28 cellular contexts compared by ENCODE assay signal in the genomic region with DNA sequence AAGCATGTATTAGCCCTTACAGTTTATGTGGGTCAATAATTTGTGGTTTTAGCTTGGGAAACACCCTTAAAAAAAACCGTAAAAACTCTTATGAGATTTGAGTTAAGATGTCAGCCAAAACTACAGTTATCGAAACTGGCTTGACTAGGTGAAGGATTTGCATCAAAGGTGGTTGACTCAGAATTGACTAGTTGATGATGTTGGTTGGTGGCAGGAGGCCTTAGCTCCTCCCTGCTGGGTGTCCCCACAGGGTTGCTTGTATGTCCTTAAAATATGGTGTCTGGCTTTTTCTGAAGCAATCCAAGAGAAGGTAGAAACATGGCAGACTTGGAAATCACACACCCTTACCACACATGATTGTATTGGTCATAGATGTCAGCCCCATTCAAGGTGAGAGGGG.
"Had no signal": no experiment of that assay in that cellular context is flagged by ENCODE, and none has a peak within 500 bp of the region (broad histone marks: within the 10 kb centered on the region; RNA-seq: fewer than 3 reads in every experiment).

No MANE protein-coding gene starts in this region.

- FAIRE-seq: colon, endometrium, endothelial cell of umbilical vein, frontal cortex had no signal

- H3K27me3 ChIP-seq: colonic mucosa, dorsolateral prefrontal cortex, esophagus muscularis mucosa, esophagus squamous epithelium, foreskin keratinocyte, gastrocnemius medialis, gastroesophageal sphincter, heart left ventricle, heart right ventricle had no signal

- H3K36me3 ChIP-seq: colonic mucosa, esophagus muscularis mucosa, esophagus squamous epithelium, gastrocnemius medialis, gastroesophageal sphincter, heart left ventricle, heart right ventricle had no signal

- DNase-seq: colonic mucosa; cortex of kidney; dermis blood vessel endothelial cell; dorsolateral prefrontal cortex; effector CD4-positive, alpha-beta T cell; effector CD8-positive, alpha-beta T cell; effector memory CD4-positive, alpha-beta T cell; effector memory CD8-positive, alpha-beta T cell; endodermal cell; erythroblast; esophagus squamous epithelium; foreskin fibroblast; foreskin keratinocyte; foreskin melanocyte; gastrocnemius medialis; glutamatergic neuron; head of caudate nucleus; heart left ventricle; heart right ventricle had no signal

- H3K4me1 ChIP-seq: colonic mucosa, esophagus muscularis mucosa, esophagus squamous epithelium, foreskin keratinocyte, gastrocnemius medialis, gastroesophageal sphincter, heart left ventricle, heart right ventricle had no signal

- ATAC-seq: effector memory CD8-positive, alpha-beta T cell; esophagus mucosa; foreskin keratinocyte; gastrocnemius medialis; gastroesophageal sphincter; heart left ventricle; heart right ventricle had no signal

- H3K27ac ChIP-seq: colonic mucosa, coronary artery, dorsolateral prefrontal cortex, epithelial cell of prostate, esophagus muscularis mucosa, esophagus squamous epithelium, foreskin keratinocyte, gastrocnemius medialis, gastroesophageal sphincter, heart left ventricle, heart right ventricle had no signal

- H3K9me3 ChIP-seq: colonic mucosa, esophagus muscularis mucosa, esophagus squamous epithelium, gastrocnemius medialis, gastroesophageal sphincter, heart left ventricle, heart right ventricle had no signal

- H3K4me3 ChIP-seq: colonic mucosa, coronary artery, dorsolateral prefrontal cortex, esophagus muscularis mucosa, esophagus squamous epithelium, gastrocnemius medialis, gastroesophageal sphincter, heart left ventricle, heart right ventricle had no signal
